3 cellular contexts compared by ENCODE assay signal in the genomic region with DNA sequence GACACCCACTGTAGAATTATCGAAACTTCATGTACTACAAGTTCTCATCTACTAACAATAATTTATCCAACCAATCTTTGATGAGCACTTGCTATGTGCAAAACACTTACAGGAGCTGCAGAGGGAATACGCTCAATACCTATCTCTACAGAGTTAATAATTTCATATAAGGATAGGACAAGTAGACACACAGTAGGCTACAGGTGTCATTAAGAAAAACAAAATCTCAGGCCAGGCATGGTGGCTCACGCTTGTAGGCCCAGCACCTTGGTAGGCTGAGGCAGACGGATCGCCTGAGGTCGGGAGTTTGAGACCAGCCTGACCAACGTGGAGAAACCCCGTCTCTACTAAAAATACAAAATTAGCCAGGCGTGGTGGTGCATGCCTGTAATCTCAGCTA.
TF ChIP-seq lines count a peak whose summit lies in the region.

No MANE protein-coding gene starts in this region.

TF ChIP-seq in HEK293, 187 proteins besides CTCF, POLR2A, EP300 and RAD21:
- TF ChIP-seq, protein P1, sequence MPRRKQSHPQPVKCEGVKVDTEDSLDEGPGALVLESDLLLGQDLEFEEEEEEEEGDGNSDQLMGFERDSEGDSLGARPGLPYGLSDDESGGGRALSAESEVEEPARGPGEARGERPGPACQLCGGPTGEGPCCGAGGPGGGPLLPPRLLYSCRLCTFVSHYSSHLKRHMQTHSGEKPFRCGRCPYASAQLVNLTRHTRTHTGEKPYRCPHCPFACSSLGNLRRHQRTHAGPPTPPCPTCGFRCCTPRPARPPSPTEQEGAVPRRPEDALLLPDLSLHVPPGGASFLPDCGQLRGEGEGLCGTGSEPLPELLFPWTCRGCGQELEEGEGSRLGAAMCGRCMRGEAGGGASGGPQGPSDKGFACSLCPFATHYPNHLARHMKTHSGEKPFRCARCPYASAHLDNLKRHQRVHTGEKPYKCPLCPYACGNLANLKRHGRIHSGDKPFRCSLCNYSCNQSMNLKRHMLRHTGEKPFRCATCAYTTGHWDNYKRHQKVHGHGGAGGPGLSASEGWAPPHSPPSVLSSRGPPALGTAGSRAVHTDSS (tag by site-specific recombination; IDR thresholded peaks at IDR 0.05), result no peak
- TF ChIP-seq ZNF747 (tag by site-specific recombination; IDR thresholded peaks at IDR 0.05), result no peak
- no peak for TF ChIP-seq ZNF624 (tag by site-specific recombination; IDR thresholded peaks at IDR 0.05)
- peak; percentile 24; the same call in 1 of the 2 replicates for TF ChIP-seq ZNF184 (tag by site-specific recombination; IDR thresholded peaks at IDR 0.05)
- TF ChIP-seq, protein P2, sequence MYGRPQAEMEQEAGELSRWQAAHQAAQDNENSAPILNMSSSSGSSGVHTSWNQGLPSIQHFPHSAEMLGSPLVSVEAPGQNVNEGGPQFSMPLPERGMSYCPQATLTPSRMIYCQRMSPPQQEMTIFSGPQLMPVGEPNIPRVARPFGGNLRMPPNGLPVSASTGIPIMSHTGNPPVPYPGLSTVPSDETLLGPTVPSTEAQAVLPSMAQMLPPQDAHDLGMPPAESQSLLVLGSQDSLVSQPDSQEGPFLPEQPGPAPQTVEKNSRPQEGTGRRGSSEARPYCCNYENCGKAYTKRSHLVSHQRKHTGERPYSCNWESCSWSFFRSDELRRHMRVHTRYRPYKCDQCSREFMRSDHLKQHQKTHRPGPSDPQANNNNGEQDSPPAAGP (tag by site-specific recombination; IDR thresholded peaks at IDR 0.05), result no peak
- no peak for TF ChIP-seq ZNF561 (tag by site-specific recombination; IDR thresholded peaks at IDR 0.05; ENCODE audit: borderline replicate concordance)
- TF ChIP-seq TCF7L2 (IDR thresholded peaks at IDR 0.05; ENCODE audit: borderline replicate concordance, low read depth, low read length), result no peak
- TF ChIP-seq ZSCAN23 (tag by site-specific recombination; IDR thresholded peaks at IDR 0.05), result no peak
- no peak for TF ChIP-seq ZFHX2 (tag by site-specific recombination; conservative IDR thresholded peaks at IDR 0.05)
- TF ChIP-seq WT1 (tag by site-specific recombination; IDR thresholded peaks at IDR 0.05), result no peak
- TF ChIP-seq ZNF146 (tag by site-specific recombination; IDR thresholded peaks at IDR 0.05), result no peak
- peak; percentile 83 for TF ChIP-seq SCRT2 (tag by site-specific recombination; IDR thresholded peaks at IDR 0.05)
- TF ChIP-seq SCRT1 (tag by site-specific recombination; IDR thresholded peaks at IDR 0.05; ENCODE audit: borderline replicate concordance), result 0 out of 2 replicates have a peak, but pooled peaks have one; percentile 33
- no peak for TF ChIP-seq ZNF670 (tag by site-specific recombination; IDR thresholded peaks at IDR 0.05; ENCODE audit: low read depth)
- TF ChIP-seq, protein P3, sequence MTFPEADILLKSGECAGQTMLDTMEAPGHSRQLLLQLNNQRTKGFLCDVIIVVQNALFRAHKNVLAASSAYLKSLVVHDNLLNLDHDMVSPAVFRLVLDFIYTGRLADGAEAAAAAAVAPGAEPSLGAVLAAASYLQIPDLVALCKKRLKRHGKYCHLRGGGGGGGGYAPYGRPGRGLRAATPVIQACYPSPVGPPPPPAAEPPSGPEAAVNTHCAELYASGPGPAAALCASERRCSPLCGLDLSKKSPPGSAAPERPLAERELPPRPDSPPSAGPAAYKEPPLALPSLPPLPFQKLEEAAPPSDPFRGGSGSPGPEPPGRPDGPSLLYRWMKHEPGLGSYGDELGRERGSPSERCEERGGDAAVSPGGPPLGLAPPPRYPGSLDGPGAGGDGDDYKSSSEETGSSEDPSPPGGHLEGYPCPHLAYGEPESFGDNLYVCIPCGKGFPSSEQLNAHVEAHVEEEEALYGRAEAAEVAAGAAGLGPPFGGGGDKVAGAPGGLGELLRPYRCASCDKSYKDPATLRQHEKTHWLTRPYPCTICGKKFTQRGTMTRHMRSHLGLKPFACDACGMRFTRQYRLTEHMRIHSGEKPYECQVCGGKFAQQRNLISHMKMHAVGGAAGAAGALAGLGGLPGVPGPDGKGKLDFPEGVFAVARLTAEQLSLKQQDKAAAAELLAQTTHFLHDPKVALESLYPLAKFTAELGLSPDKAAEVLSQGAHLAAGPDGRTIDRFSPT (tag by site-specific recombination; IDR thresholded peaks at IDR 0.05), result no peak
- no peak for TF ChIP-seq ZNF658 (tag by site-specific recombination; IDR thresholded peaks at IDR 0.05)
- TF ChIP-seq ZNF423 (tag by site-specific recombination; IDR thresholded peaks at IDR 0.05), result no peak
- TF ChIP-seq RBAK (tag by site-specific recombination; IDR thresholded peaks at IDR 0.05), result no peak
- TF ChIP-seq ZNF223 (tag by site-specific recombination; IDR thresholded peaks at IDR 0.05), result no peak
- TF ChIP-seq ZNF248 (tag by site-specific recombination; IDR thresholded peaks at IDR 0.05), result no peak
TF ChIP-seq in HEK293: peak in this region for 3.

TF ChIP-seq in K562, 482 proteins besides CTCF, POLR2A, EP300 and RAD21:
- no peak for TF ChIP-seq FIP1L1 (IDR thresholded peaks at IDR 0.05; ENCODE audit: low read depth, low read length, poor library complexity, severe bottlenecking)
- TF ChIP-seq CBX2 (IDR thresholded peaks at IDR 0.05; ENCODE audit: insufficient read depth, low read length, poor library complexity, severe bottlenecking), result peak; percentile 57
- TF ChIP-seq NR3C1 (CRISPR knock-in tag; IDR thresholded peaks at IDR 0.05), result 0 out of 2 replicates have a peak, but pooled peaks have one; percentile 32
- no peak for TF ChIP-seq WHSC1 (IDR thresholded peaks at IDR 0.05; ENCODE audit: low read length)
- TF ChIP-seq ELF1 (tag; IDR thresholded peaks at IDR 0.05), result 0 out of 2 replicates have a peak, but pooled peaks have one; percentile 31
- TF ChIP-seq CBX8 (IDR thresholded peaks at IDR 0.05; ENCODE audit: borderline replicate concordance, extremely low read depth, low read depth, low read length, poor library complexity, severe bottlenecking), result peak; percentile 77
- no peak for TF ChIP-seq ETV6 (IDR thresholded peaks at IDR 0.05; ENCODE audit: borderline replicate concordance in 1 of 2, low read depth in 2 of 2, low read length in 1 of 2)
- no peak for TF ChIP-seq ETV6 (CRISPR knock-in tag; IDR thresholded peaks at IDR 0.05; ENCODE audit: borderline replicate concordance)
- no peak for TF ChIP-seq MED1 (CRISPR knock-in tag; IDR thresholded peaks at IDR 0.05; ENCODE audit: borderline replicate concordance)

TF ChIP-seq in SK-N-SH, 30 proteins besides CTCF, POLR2A, EP300 and RAD21:
- TF ChIP-seq GABPA (IDR thresholded peaks at IDR 0.05; ENCODE audit: low read depth), result no peak
- TF ChIP-seq MEF2A (IDR thresholded peaks at IDR 0.05; ENCODE audit: borderline replicate concordance, low read depth), result no peak
- no peak for TF ChIP-seq TAF1 (IDR thresholded peaks at IDR 0.05; ENCODE audit: borderline replicate concordance, low read depth, low read length)
- no peak for TF ChIP-seq JUND (IDR thresholded peaks at IDR 0.05)
- TF ChIP-seq RFX5 (IDR thresholded peaks at IDR 0.05; ENCODE audit: low read length), result no peak
- no peak for TF ChIP-seq SIN3A (IDR thresholded peaks at IDR 0.05; ENCODE audit: borderline replicate concordance, low read depth, low read length)
- TF ChIP-seq, protein P4, sequence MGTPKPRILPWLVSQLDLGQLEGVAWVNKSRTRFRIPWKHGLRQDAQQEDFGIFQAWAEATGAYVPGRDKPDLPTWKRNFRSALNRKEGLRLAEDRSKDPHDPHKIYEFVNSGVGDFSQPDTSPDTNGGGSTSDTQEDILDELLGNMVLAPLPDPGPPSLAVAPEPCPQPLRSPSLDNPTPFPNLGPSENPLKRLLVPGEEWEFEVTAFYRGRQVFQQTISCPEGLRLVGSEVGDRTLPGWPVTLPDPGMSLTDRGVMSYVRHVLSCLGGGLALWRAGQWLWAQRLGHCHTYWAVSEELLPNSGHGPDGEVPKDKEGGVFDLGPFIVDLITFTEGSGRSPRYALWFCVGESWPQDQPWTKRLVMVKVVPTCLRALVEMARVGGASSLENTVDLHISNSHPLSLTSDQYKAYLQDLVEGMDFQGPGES (IDR thresholded peaks at IDR 0.05; ENCODE audit: low read depth, low read length), result no peak
- TF ChIP-seq RXRA (IDR thresholded peaks at IDR 0.05; ENCODE audit: borderline replicate concordance, low read depth), result no peak
- no peak for TF ChIP-seq FOXJ3 (CRISPR knock-in tag; IDR thresholded peaks at IDR 0.05)
- TF ChIP-seq, protein P5, sequence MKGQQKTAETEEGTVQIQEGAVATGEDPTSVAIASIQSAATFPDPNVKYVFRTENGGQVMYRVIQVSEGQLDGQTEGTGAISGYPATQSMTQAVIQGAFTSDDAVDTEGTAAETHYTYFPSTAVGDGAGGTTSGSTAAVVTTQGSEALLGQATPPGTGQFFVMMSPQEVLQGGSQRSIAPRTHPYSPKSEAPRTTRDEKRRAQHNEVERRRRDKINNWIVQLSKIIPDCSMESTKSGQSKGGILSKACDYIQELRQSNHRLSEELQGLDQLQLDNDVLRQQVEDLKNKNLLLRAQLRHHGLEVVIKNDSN (IDR thresholded peaks at IDR 0.05; ENCODE audit: borderline replicate concordance, low read depth), result no peak
- no peak for TF ChIP-seq FOSL2 (IDR thresholded peaks at IDR 0.05; ENCODE audit: borderline replicate concordance, low read depth)
- TF ChIP-seq ELF1 (IDR thresholded peaks at IDR 0.05), result no peak
